ENCODE assay signal across 21 cellular contexts in genomic region chr4:20626326-20626725, GRCh38.
"Had no signal": no experiment of that assay in that cellular context is flagged by ENCODE, and none has a peak within 500 bp of the region (broad histone marks: within the 10 kb centered on the region; RNA-seq: fewer than 3 reads in every experiment).

No MANE protein-coding gene starts in this region.

- H3K4me3 ChIP-seq: esophagus squamous epithelium, heart right ventricle, lung, neural progenitor cell, right lobe of liver, thoracic aorta, tibial nerve, upper lobe of right lung, uterus had no signal

- H3K36me3 ChIP-seq: esophagus squamous epithelium, heart right ventricle, neural progenitor cell, right lobe of liver, thoracic aorta, tibial nerve, upper lobe of right lung, uterus had no signal

- H3K27me3 ChIP-seq: esophagus squamous epithelium, heart right ventricle, neural progenitor cell, right lobe of liver, tibial nerve, upper lobe of right lung, uterus had no signal

- H3K4me1 ChIP-seq: esophagus squamous epithelium, neural progenitor cell, parathyroid adenoma, uterus had no signal

- H3K9me3 ChIP-seq: esophagus squamous epithelium, right lobe of liver, thoracic aorta, tibial nerve, upper lobe of right lung, uterus had no signal

- H3K27ac ChIP-seq: neural progenitor cell, parathyroid adenoma, right lobe of liver, thoracic aorta, upper lobe of right lung, uterus had no signal

- H3K9ac ChIP-seq: neural progenitor cell, parathyroid adenoma had no signal

- ATAC-seq: heart right ventricle; naive thymus-derived CD4-positive, alpha-beta T cell; stimulated activated naive B cell treated with anti-CD40 and anti-IgM and Interleukin-4, amounts not matched to agents 10 μg/mL and 1 μg/mL and 100 μg/mL, for 72 hours had no signal

- DNase-seq: dermis blood vessel endothelial cell; effector memory CD4-positive, alpha-beta T cell; esophagus squamous epithelium; foreskin melanocyte; glutamatergic neuron; heart right ventricle; hippocampal formation; kidney glomerular epithelial cell; naive thymus-derived CD4-positive, alpha-beta T cell; right lobe of liver; small intestine; stimulated activated CD4-positive, alpha-beta T cell treated with anti-CD3 and anti-CD28 coated beads, Interleukin-15, amount 100 ng/mL, for 24 hours; stimulated activated CD4-positive, alpha-beta T cell treated with anti-CD3 and anti-CD28 coated beads, Interleukin-2, amount 100 ng/mL, for 48 hours; stimulated activated naive B cell treated with anti-CD40 and anti-IgM and Interleukin-4, amounts not matched to agents 10 μg/mL and 1 μg/mL and 100 μg/mL, for 72 hours; upper lobe of right lung; uterus had no signal
